ENCODE assay signal across 31 cellular contexts in genomic region chr5:140238756-140239155, GRCh38.
"Had no signal": no experiment of that assay in that cellular context is flagged by ENCODE, and none has a peak within 500 bp of the region (broad histone marks: within the 10 kb centered on the region; RNA-seq: fewer than 3 reads in every experiment).

No MANE protein-coding gene starts in this region.

- H3K9me3 Mint-ChIP-seq: activated B cell treated with CpG ODN at 0.5 μM for 24 hours; activated CD8-positive, alpha-beta T cell treated with anti-CD3 and anti-CD28 coated beads for 36 hours; activated T-cell treated with anti-CD3 and anti-CD28 coated beads, Interleukin-2, amount 50 U/mL, for 4 hours; activated T-helper 17 cell treated with anti-CD3 and anti-CD28 coated beads, Interleukin-2, amount 50 U/mL, for 72 hours; effector memory CD8-positive, alpha-beta T cell; T-helper 2 cell treated with Interferon-gamma antibody and Interleukin-4, amounts not matched to agents 5 μg/mL and 100 μg/mL, for 36 hours had no signal

- H3K4me1 Mint-ChIP-seq: activated B cell treated with CpG ODN at 0.5 μM for 24 hours; activated T-helper 17 cell treated with anti-CD3 and anti-CD28 coated beads, Interleukin-2, amount 50 U/mL, for 72 hours had no signal

- H3K27me3 Mint-ChIP-seq: activated B cell treated with CpG ODN at 0.5 μM for 24 hours; activated CD8-positive, alpha-beta T cell treated with anti-CD3 and anti-CD28 coated beads for 36 hours; activated naive CD8-positive, alpha-beta T cell; activated T-helper 17 cell treated with anti-CD3 and anti-CD28 coated beads, Interleukin-2, amount 50 U/mL, for 72 hours; effector memory CD8-positive, alpha-beta T cell; T-helper 17 cell had no signal

- H3K4me3 ChIP-seq: esophagus muscularis mucosa had no signal

- DNase-seq: activated B cell treated with CpG ODN at 0.5 μM for 24 hours; activated CD4-positive, alpha-beta T cell treated with anti-CD3 and anti-CD28 coated beads for 48 hours; activated CD4-positive, alpha-beta T cell treated with anti-CD3 and anti-CD28 coated beads, Interleukin-2, amount 50 U/mL, for 1 hour; activated CD4-positive, alpha-beta T cell treated with anti-CD3 and anti-CD28 coated beads, Interleukin-2, amount 50 U/mL, for 48 hours; activated CD8-positive, alpha-beta memory T cell treated with anti-CD3 and anti-CD28 coated beads for 24 hours; activated CD8-positive, alpha-beta T cell treated with anti-CD3 and anti-CD28 coated beads for 36 hours; activated effector memory CD4-positive, alpha-beta T cell treated with Interleukin-2 at 50 U/mL for 16 hours; activated gamma-delta T cell treated with Interleukin-2 at 50 U/mL for 16 hours; activated naive CD4-positive, alpha-beta T cell treated with anti-CD3 and anti-CD28 coated beads, Interleukin-2, amount 50 U/mL, for 16 hours; activated naive CD4-positive, alpha-beta T cell treated with Interleukin-2 at 50 U/mL for 16 hours; activated T-cell treated with anti-CD3 and anti-CD28 coated beads, Interleukin-2, amount 50 U/mL, for 4 hours; amniotic stem cell; anterior cingulate cortex; brain microvascular endothelial cell; caudate nucleus; cortex of kidney; dermis blood vessel endothelial cell; effector CD4-positive, alpha-beta T cell; effector memory CD8-positive, alpha-beta T cell; erythroblast; foreskin melanocyte; SW 1271; T-helper 1 cell; T-helper 17 cell; T1000; WERI-Rb-1 had no signal

- H3K36me3 Mint-ChIP-seq: activated naive CD8-positive, alpha-beta T cell had no signal

- H3K4me3 Mint-ChIP-seq: activated B cell treated with CpG ODN at 0.5 μM for 24 hours; activated CD8-positive, alpha-beta T cell treated with anti-CD3 and anti-CD28 coated beads for 36 hours; activated naive CD8-positive, alpha-beta T cell; activated T-cell treated with anti-CD3 and anti-CD28 coated beads, Interleukin-2, amount 50 U/mL, for 4 hours; activated T-helper 17 cell treated with anti-CD3 and anti-CD28 coated beads, Interleukin-2, amount 50 U/mL, for 72 hours; effector memory CD8-positive, alpha-beta T cell; T-helper 17 cell; T-helper 2 cell treated with Interferon-gamma antibody and Interleukin-4, amounts not matched to agents 5 μg/mL and 100 μg/mL, for 36 hours had no signal

- H3K27ac Mint-ChIP-seq: activated B cell treated with CpG ODN at 0.5 μM for 24 hours; activated CD8-positive, alpha-beta T cell treated with anti-CD3 and anti-CD28 coated beads for 36 hours; activated naive CD8-positive, alpha-beta T cell; activated T-helper 17 cell treated with anti-CD3 and anti-CD28 coated beads, Interleukin-2, amount 50 U/mL, for 72 hours; T-helper 17 cell; T-helper 2 cell treated with Interferon-gamma antibody and Interleukin-4, amounts not matched to agents 5 μg/mL and 100 μg/mL, for 36 hours had no signal

- H3K27me3 ChIP-seq: brain microvascular endothelial cell, esophagus muscularis mucosa had no signal

- H3K9me3 ChIP-seq: esophagus muscularis mucosa had no signal

- H3K27ac ChIP-seq: brain microvascular endothelial cell, WERI-Rb-1 had no signal

- ATAC-seq: activated CD4-positive, CD25-positive, alpha-beta regulatory T cell treated with anti-CD3 and anti-CD28 coated beads, Interleukin-2, amount 50 U/mL, for 24 hours; activated CD8-positive, alpha-beta T cell treated with anti-CD3 and anti-CD28 coated beads for 36 hours; activated T-cell treated with anti-CD3 and anti-CD28 coated beads, Interleukin-2, amount 50 U/mL, for 4 hours; activated T-helper 17 cell treated with anti-CD3 and anti-CD28 coated beads, Interleukin-2, amount 50 U/mL, for 72 hours; effector memory CD8-positive, alpha-beta T cell; T-helper 17 cell had no signal
